Comparison of ENCODE assay signal across 1 cellular context in genomic region chr12:50285253-50285652, GRCh38.
TF ChIP-seq lines count a peak whose summit lies in the region.

No MANE protein-coding gene starts in this region.

TF ChIP-seq in K562, 482 proteins besides CTCF, POLR2A, EP300 and RAD21:
- TF ChIP-seq BRF1 (IDR thresholded peaks at IDR 0.05; ENCODE audit: borderline replicate concordance, extremely low read depth, insufficient read length) (no peak), RBM25 (IDR thresholded peaks at IDR 0.05; ENCODE audit: low read depth, low read length, severe bottlenecking) (peak; percentile 53), ZNF121 (CRISPR knock-in tag; conservative IDR thresholded peaks at IDR 0.05) (peak; percentile 68)
